Comparison of ENCODE assay signal across 8 cellular contexts in genomic region chr16:84228321-84228838, GRCh38. TPM values are rescaled to one million over a fixed set of nuclear protein-coding genes. Genes with fewer than 3 reads are reported as not detected.
A peak's percentile ranks its signal among the peaks of the same experiment; 100 is the strongest.
DNase-seq lines count a peak whose midpoint lies in the region; ATAC-seq, FAIRE-seq and TF ChIP-seq lines count a peak whose summit lies in the region.

No MANE protein-coding gene starts in this region.

- no peak for TF ChIP-seq POLR2A in erythroblast (IDR thresholded peaks at IDR 0.05; ENCODE audit: low read length)

- DNase-seq in GM03348 (ENCODE audit: low spot score), result peak; percentile 95
- DNase-seq in SK-MEL-5 (ENCODE audit: low read depth, low spot score), result peak; percentile 57
- peak; percentile 40 to 76 for DNase-seq in frontal cortex (ENCODE audit: low spot score in 2 of 2)
- DNase-seq in renal cortical epithelial cell (ENCODE audit: low read depth), result peak; percentile 89
- DNase-seq in erythroblast (lab: John Stamatoyannopoulos, UW), result no peak
- DNase-seq in NK-92 (lab: John Stamatoyannopoulos, UW; ENCODE audit: unreplicated experiment), result no peak
- no peak for DNase-seq in Kasumi-1 (lab: John Stamatoyannopoulos, UW)

- in situ Hi-C loops in SK-MEL-5 (cut with HindIII; ENCODE audit: low pct_unique_long_range_greater_than_20kb, low sequenced_read_pairs), result no loop called here

- FAIRE-seq in frontal cortex (lab: Jason Lieb, UNC), result no peak

- no peak for ATAC-seq in GM19467 (IDR thresholded peaks at IDR 0.05; ENCODE audit: unreplicated experiment)

RNA-seq across cellular contexts. Expression of gene KCNG4, which starts 11.4 kb away (rescaled TPM):
- total RNA-seq in SK-MEL-5 (2014; rRNA removed; shearing (Covaris generic)), result 3.3 and 3.5 TPM in 2 replicates
- 2.5 and 2.8 TPM in 2 replicates for polyA plus RNA-seq in SK-MEL-5 (2015; cell fraction: cytosol; rRNA removed)
- polyA plus RNA-seq in SK-MEL-5 (2015; cell fraction: nucleus; rRNA removed), result 2.4 and 3.4 TPM in 2 replicates
- total RNA-seq in frontal cortex (not detected), renal cortical epithelial cell (not detected in 2 replicates)

RNA-seq across cellular contexts. Expression of gene ADAD2, which starts 37.4 kb away (rescaled TPM):
- 0.11 and 0.21 TPM in 2 replicates for total RNA-seq in SK-MEL-5 (2014; rRNA removed; shearing (Covaris generic))
- polyA plus RNA-seq in SK-MEL-5 (2015; cell fraction: cytosol; rRNA removed), result 0.15 TPM in 1 of 2 replicates, not detected in the other
- polyA plus RNA-seq in SK-MEL-5 (2015; cell fraction: nucleus; rRNA removed), result 0.06 TPM in 1 of 2 replicates, not detected in the other
- total RNA-seq in frontal cortex (not detected), renal cortical epithelial cell (0.35 TPM in 1 of 2 replicates, not detected in the other)

RNA-seq across cellular contexts. Expression of gene TAF1C, which starts 41.5 kb away (rescaled TPM):
- total RNA-seq in SK-MEL-5 (2014; rRNA removed; shearing (Covaris generic)), result 39.7 and 54.1 TPM in 2 replicates
- 87.7 and 104 TPM in 2 replicates for polyA plus RNA-seq in SK-MEL-5 (2015; cell fraction: cytosol; rRNA removed)
- polyA plus RNA-seq in SK-MEL-5 (2015; cell fraction: nucleus; rRNA removed), result 1,333 and 1,594 TPM in 2 replicates
- total RNA-seq in frontal cortex, result 18.8 TPM
- total RNA-seq in renal cortical epithelial cell, result 11.1 and 24.5 TPM in 2 replicates

Comparison
In these comparisons a context has a peak if more than half of its experiments do, and no peak if none do; other contexts are left out.
1. DNase-seq: peak in GM03348 (single experiment), SK-MEL-5 (single experiment), frontal cortex (2 of 2) and renal cortical epithelial cell (single experiment); none in erythroblast (0 of 2), NK-92 (single experiment) and Kasumi-1 (0 of 2).